ENCODE assay signal across 30 cellular contexts in the genomic region with DNA sequence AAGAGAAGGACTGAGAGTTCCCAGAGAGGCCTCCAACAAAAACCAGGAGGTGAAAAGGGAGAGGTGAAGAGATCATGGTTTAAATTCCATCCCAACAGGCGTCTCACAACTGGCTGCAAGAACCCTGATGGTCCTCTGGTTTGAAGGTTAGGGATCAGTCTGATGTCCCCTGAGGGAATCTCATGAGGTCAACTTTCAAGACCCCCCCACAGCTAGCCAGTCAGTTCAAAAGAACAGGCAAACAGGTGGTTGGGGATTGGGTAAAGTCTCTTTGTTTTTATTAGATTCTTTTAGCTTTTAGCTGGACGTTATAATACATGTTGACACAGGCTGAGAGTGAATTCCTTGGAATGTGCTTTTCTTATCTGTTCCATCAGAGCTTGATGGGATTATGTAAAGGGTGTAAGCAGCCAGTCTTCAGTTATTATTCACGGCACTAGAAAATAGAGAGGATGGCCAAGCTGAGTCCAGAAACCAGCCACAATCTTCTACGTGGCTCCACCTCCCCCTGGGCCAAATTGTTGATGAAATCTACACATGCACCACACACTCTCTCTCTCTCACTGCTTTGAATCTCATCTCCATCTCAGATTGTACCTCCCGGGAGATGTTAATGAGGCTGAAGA. TPM values are rescaled to one million over a fixed set of nuclear protein-coding genes. Genes with fewer than 3 reads are reported as not detected.
DNase-seq lines count a peak whose midpoint lies in the region; ATAC-seq and TF ChIP-seq lines count a peak whose summit lies in the region.
"Had no signal": no experiment of that assay in that cellular context is flagged by ENCODE, and none has a peak within 500 bp of the region (broad histone marks: within the 10 kb centered on the region; RNA-seq: fewer than 3 reads in every experiment).

No MANE protein-coding gene starts in this region.

- no peaks in the 10 kb centered on the region for H4K20me1 ChIP-seq in Karpas-422 (ENCODE audit: insufficient read depth, low read depth, low read length)
- H4K20me1 ChIP-seq: BLaER1 had no signal

- no peaks in the 10 kb centered on the region for H3K36me3 ChIP-seq in RWPE2 (ENCODE audit: low read depth)
- no peaks in the 10 kb centered on the region for H3K36me3 ChIP-seq in Karpas-422 (ENCODE audit: insufficient read depth, low read length)
- H3K36me3 ChIP-seq: adrenal gland, BLaER1, tibial artery had no signal

- H3K9me3 ChIP-seq in RWPE2 (ENCODE audit: severe bottlenecking) (no peaks in the 10 kb centered on the region), Karpas-422 (ENCODE audit: low read length) (no peaks in the 10 kb centered on the region)
- H3K9me3 ChIP-seq: adrenal gland, BLaER1, tibial artery had no signal

- H3K4me1 ChIP-seq in RWPE2 (ENCODE audit: insufficient read depth, poor library complexity, severe bottlenecking) (peaks cover 4% of the 10 kb centered on the region), foreskin keratinocyte (no peaks in the 10 kb centered on the region), Karpas-422 (ENCODE audit: low read length) (no peaks in the 10 kb centered on the region)
- H3K4me1 ChIP-seq: adrenal gland, BLaER1, tibial artery had no signal

- peak; percentile 23 for DNase-seq in ELF-1 (ENCODE audit: low read depth, low spot score)
- no peak for DNase-seq in RWPE2 (ENCODE audit: low spot score)
- DNase-seq in foreskin keratinocyte, result peak; percentile 42 to 81
- DNase-seq in retinal pigment epithelial cell (ENCODE audit: low read depth), result peak; percentile 83
- DNase-seq in Karpas-422, result no peak
- DNase-seq in stimulated activated CD4-positive, alpha-beta T cell treated with anti-CD3 and anti-CD28 coated beads, Interleukin-15, amount 100 ng/mL, for 24 hours, result no peak
- DNase-seq in T1000 (lab: John Stamatoyannopoulos, UW), result no peak
- DNase-seq: activated CD4-positive, alpha-beta T cell treated with anti-CD3 and anti-CD28 coated beads, Interleukin-2, amount 50 U/mL, for 1 hour; activated CD8-positive, alpha-beta memory T cell treated with anti-CD3 and anti-CD28 coated beads, Interleukin-2, amount 10 ng/mL, durations not matched to agents 7 days and 5 days; activated T-cell treated with anti-CD3 and anti-CD28 coated beads, Interleukin-2, amount 50 U/mL, for 48 hours; adrenal gland; DMS53; effector CD4-positive, alpha-beta T cell; erythroblast; foreskin fibroblast; GF-D8; HCEC 1CT; KBM-7; left colon; mesenchymal stem cell; NCI-H1417; NCI-H2081; NCI-H446; NCI-H82; occipital lobe; tibial artery had no signal

- H3K79me2 ChIP-seq in Karpas-422 (ENCODE audit: low read length), result no peaks in the 10 kb centered on the region

- no peak overlapping the region for H3K9ac ChIP-seq in Karpas-422 (ENCODE audit: low read length)
- H3K9ac ChIP-seq: BLaER1 had no signal

- H3K9me2 ChIP-seq in Karpas-422 (replicated peaks; ENCODE audit: insufficient read depth, low read length), result no peaks in the 10 kb centered on the region

- peak; percentile 82 for ATAC-seq in RWPE2 (ENCODE audit: low read depth)
- ATAC-seq in foreskin keratinocyte, result peak; percentile 46
- ATAC-seq: activated CD8-positive, alpha-beta memory T cell treated with anti-CD3 and anti-CD28 coated beads, Interleukin-2, amount 10 ng/mL, durations not matched to agents 7 days and 5 days; left colon had no signal

- no peak overlapping the region for H3K4me2 ChIP-seq in Karpas-422 (ENCODE audit: low read depth, low read length, poor library complexity, severe bottlenecking)
- H3K4me2 ChIP-seq: BLaER1 had no signal

- H2AFZ ChIP-seq in Karpas-422 (ENCODE audit: low read length), result no peak overlapping the region

- H3K4me3 ChIP-seq in RWPE2 (ENCODE audit: severe bottlenecking) (no peak overlapping the region), retinal pigment epithelial cell (ENCODE audit: low read length) (no peak overlapping the region), Karpas-422 (ENCODE audit: low read length) (no peak overlapping the region)
- H3K4me3 ChIP-seq: adrenal gland, BLaER1, skin epidermis, tibial artery had no signal

- H3K27me3 ChIP-seq in RWPE2 (ENCODE audit: insufficient read depth, poor library complexity, severe bottlenecking), result no peaks in the 10 kb centered on the region
- H3K27me3 ChIP-seq in foreskin keratinocyte, result no peaks in the 10 kb centered on the region
- no peaks in the 10 kb centered on the region for H3K27me3 ChIP-seq in Karpas-422 (ENCODE audit: low read length)
- H3K27me3 ChIP-seq: adrenal gland, BLaER1, tibial artery had no signal

- no peak for TF ChIP-seq CTCF in RWPE2 (IDR thresholded peaks at IDR 0.05; ENCODE audit: poor library complexity, severe bottlenecking)
- no peak for TF ChIP-seq CTCF in foreskin keratinocyte (conservative IDR thresholded peaks at IDR 0.05)
- TF ChIP-seq CTCF in retinal pigment epithelial cell (conservative IDR thresholded peaks at IDR 0.05; ENCODE audit: low read depth, low read length), result no peak

- H3K27ac ChIP-seq in RWPE2 (ENCODE audit: poor library complexity, severe bottlenecking) (no peak overlapping the region), foreskin keratinocyte (no peak overlapping the region), Karpas-422 (ENCODE audit: low read length) (no peak overlapping the region)
- H3K27ac ChIP-seq: adrenal gland, BLaER1, tibial artery had no signal

RNA-seq across cellular contexts. Expression of a gene that starts 20.8 kb away (rescaled TPM):
- not detected in 2 replicates for total RNA-seq in foreskin keratinocyte
- 0.04 TPM in 1 of 2 replicates, not detected in the other for polyA plus RNA-seq in foreskin keratinocyte
- total RNA-seq in Karpas-422 (2014; rRNA removed; shearing (Covaris generic); ENCODE audit: low replicate concordance), result not detected in 2 replicates
- total RNA-seq: HT1080, myocyte had no signal

Comparison
In these comparisons a context has a peak if more than half of its experiments do, and no peak if none do; other contexts are left out.
1. DNase-seq: peak in ELF-1 (single experiment), foreskin keratinocyte (2 of 2) and retinal pigment epithelial cell (single experiment); none in RWPE2 (single experiment), Karpas-422 (single experiment), stimulated activated CD4-positive, alpha-beta T cell treated with anti-CD3 and anti-CD28 coated beads, Interleukin-15, amount 100 ng/mL, for 24 hours (single experiment) and T1000 (single experiment).